ENCODE assay signal across 21 cellular contexts in genomic region chr11:122632178-122632824, GRCh38. TPM values are rescaled to one million over a fixed set of nuclear protein-coding genes. Genes with fewer than 3 reads are reported as not detected.
DNase-seq lines count a peak whose midpoint lies in the region; ATAC-seq and TF ChIP-seq lines count a peak whose summit lies in the region.
"Had no signal": no experiment of that assay in that cellular context is flagged by ENCODE, and none has a peak within 500 bp of the region (broad histone marks: within the 10 kb centered on the region; RNA-seq: fewer than 3 reads in every experiment).

No MANE protein-coding gene starts in this region.

- H3K9me3 ChIP-seq in RWPE2 (ENCODE audit: severe bottlenecking) (no peaks in the 10 kb centered on the region), mesenchymal stem cell (ENCODE audit: control insufficient read depth, low read length) (no peaks in the 10 kb centered on the region)
- H3K9me3 ChIP-seq: colonic mucosa had no signal

- no peaks in the 10 kb centered on the region for H4K20me1 ChIP-seq in GM23338 (replicated peaks; ENCODE audit: insufficient read depth)

- H3K23ac ChIP-seq in mesenchymal stem cell (ENCODE audit: low read length in 2 of 2) = no peak overlapping the region

- H4K8ac ChIP-seq in mesenchymal stem cell (ENCODE audit: low read length) = no peak overlapping the region

- peaks cover 4% of the 10 kb centered on the region; the same call in 2 of the 3 replicates for H3K4me1 Mint-ChIP-seq in GM23338

- no peak overlapping the region for H2BK15ac ChIP-seq in mesenchymal stem cell (ENCODE audit: low read depth, poor library complexity, severe bottlenecking)

- H3K4me3 ChIP-seq in AG10803 (ENCODE audit: low read length) (no peak overlapping the region), GM23338 (no peak overlapping the region), RWPE2 (ENCODE audit: severe bottlenecking) (no peak overlapping the region), mesenchymal stem cell (ENCODE audit: insufficient read depth in 1 of 2, low read depth in 1 of 2, low read length in 2 of 2) (no peak overlapping the region)
- H3K4me3 ChIP-seq: colonic mucosa had no signal

- H2BK120ac ChIP-seq in mesenchymal stem cell (ENCODE audit: low read depth, low read length) = no peak overlapping the region

- no peak overlapping the region for H3K4me3 Mint-ChIP-seq in GM23338
- H3K4me3 Mint-ChIP-seq: activated T-helper 17 cell treated with anti-CD3 and anti-CD28 coated beads, Interleukin-2, amount 50 U/mL, for 72 hours; CD8-positive, alpha-beta memory T cell; endodermal cell; T-helper 17 cell had no signal

- no peaks in the 10 kb centered on the region for H3K79me2 ChIP-seq in GM23338 (replicated peaks; ENCODE audit: insufficient read depth)
- H3K79me2 ChIP-seq: parathyroid adenoma had no signal

- no peak overlapping the region for H3K27ac Mint-ChIP-seq in GM23338
- H3K27ac Mint-ChIP-seq: activated T-helper 17 cell treated with anti-CD3 and anti-CD28 coated beads, Interleukin-2, amount 50 U/mL, for 72 hours; CD8-positive, alpha-beta memory T cell; endodermal cell; T-helper 17 cell had no signal

- no peaks in the 10 kb centered on the region for H3K27me3 ChIP-seq in GM23338 (ENCODE audit: insufficient read depth)
- no peaks in the 10 kb centered on the region for H3K27me3 ChIP-seq in RWPE2 (ENCODE audit: insufficient read depth, poor library complexity, severe bottlenecking)
- H3K27me3 ChIP-seq in mesenchymal stem cell (ENCODE audit: control insufficient read depth in 1 of 2, insufficient read depth in 1 of 2, low read length in 2 of 2) = no peaks in the 10 kb centered on the region
- H3K27me3 ChIP-seq: brain microvascular endothelial cell, colonic mucosa had no signal

- no peak for ATAC-seq in GM23338
- ATAC-seq in RWPE2 (ENCODE audit: low read depth) = peak; percentile 80
- ATAC-seq: activated T-helper 17 cell treated with anti-CD3 and anti-CD28 coated beads, Interleukin-2, amount 50 U/mL, for 72 hours; left colon had no signal

- no peak overlapping the region for H3K4ac ChIP-seq in mesenchymal stem cell (ENCODE audit: low read depth in 1 of 2, low read length in 2 of 2)

- H2AK5ac ChIP-seq in mesenchymal stem cell (ENCODE audit: low read length, severe bottlenecking) = no peak overlapping the region

- TF ChIP-seq CTCF in AG10803 (conservative IDR thresholded peaks at IDR 0.05; ENCODE audit: low read length) (no peak), GM23338 (conservative IDR thresholded peaks at IDR 0.05; ENCODE audit: low read depth in 2 of 2) (no peak), RWPE2 (IDR thresholded peaks at IDR 0.05; ENCODE audit: poor library complexity, severe bottlenecking) (no peak)

- H3K27ac ChIP-seq in GM23338 (ENCODE audit: low read depth) (no peak overlapping the region), RWPE2 (ENCODE audit: poor library complexity, severe bottlenecking) (peak overlapping the region; percentile 80), mesenchymal stem cell (ENCODE audit: low read length, poor library complexity, severe bottlenecking) (no peak overlapping the region), substantia nigra (ENCODE audit: low read depth, low read length, poor library complexity, severe bottlenecking) (no peak overlapping the region)
- H3K27ac ChIP-seq: brain microvascular endothelial cell, colonic mucosa, parathyroid adenoma had no signal

- H3K9me3 Mint-ChIP-seq in GM23338 = no peaks in the 10 kb centered on the region
- H3K9me3 Mint-ChIP-seq: activated T-helper 17 cell treated with anti-CD3 and anti-CD28 coated beads, Interleukin-2, amount 50 U/mL, for 72 hours; CD8-positive, alpha-beta memory T cell; endodermal cell; naive thymus-derived CD8-positive, alpha-beta T cell had no signal

- H2AFZ ChIP-seq in GM23338 (peak overlapping the region; percentile 43; the same call in 1 of the 2 replicates), mesenchymal stem cell (ENCODE audit: low read depth, low read length) (no peak overlapping the region)
- H2AFZ ChIP-seq: parathyroid adenoma had no signal

- H2BK12ac ChIP-seq in mesenchymal stem cell (ENCODE audit: low read length in 2 of 2) = peak overlapping the region in 1 of 2 experiments; percentile 6

- H3F3A ChIP-seq in GM23338 (replicated peaks; ENCODE audit: low read depth) = no peaks in the 10 kb centered on the region

- H3K36me3 ChIP-seq in GM23338 (ENCODE audit: insufficient read depth) = no peaks in the 10 kb centered on the region
- H3K36me3 ChIP-seq in RWPE2 (ENCODE audit: low read depth) = no peaks in the 10 kb centered on the region
- no peaks in the 10 kb centered on the region for H3K36me3 ChIP-seq in mesenchymal stem cell (ENCODE audit: control insufficient read depth in 1 of 2, insufficient read depth in 2 of 2, low read depth in 1 of 2, low read length in 2 of 2)
- H3K36me3 ChIP-seq: brain microvascular endothelial cell, colonic mucosa had no signal

- H3K4me1 ChIP-seq in GM23338 (ENCODE audit: insufficient read depth) (no peaks in the 10 kb centered on the region; the same call in 1 of the 2 replicates), RWPE2 (ENCODE audit: insufficient read depth, poor library complexity, severe bottlenecking) (peaks cover 21% of the 10 kb centered on the region), mesenchymal stem cell (ENCODE audit: control insufficient read depth, insufficient read depth, low read depth, low read length) (peaks cover 3% of the 10 kb centered on the region)
- H3K4me1 ChIP-seq: colonic mucosa, parathyroid adenoma had no signal

- H3K27me3 Mint-ChIP-seq in GM23338 (ENCODE audit: insufficient read depth, low read depth, poor library complexity) = no peaks in the 10 kb centered on the region
- H3K27me3 Mint-ChIP-seq: naive thymus-derived CD8-positive, alpha-beta T cell had no signal

- no peak overlapping the region for H4K91ac ChIP-seq in mesenchymal stem cell (ENCODE audit: low read length)

- H3K79me1 ChIP-seq in mesenchymal stem cell (replicated peaks; ENCODE audit: low read length, poor library complexity, severe bottlenecking) = no peaks in the 10 kb centered on the region

- DNase-seq in AG10803 (ENCODE audit: low read depth) = peak; percentile 18
- DNase-seq in GM23338 (ENCODE audit: low spot score) = no peak
- DNase-seq in RWPE2 (ENCODE audit: low spot score) = no peak
- DNase-seq in mesenchymal stem cell = peak; percentile 46
- DNase-seq in globus pallidus (ENCODE audit: low spot score) = no peak
- DNase-seq in substantia nigra (lab: John Stamatoyannopoulos, UW) = no peak
- DNase-seq in DMS153 (lab: John Stamatoyannopoulos, UW) = no peak
- no peak for DNase-seq in activated CD4-positive, alpha-beta T cell treated with anti-CD3 and anti-CD28 coated beads, Interleukin-2, amount 50 U/mL, for 48 hours
- DNase-seq: activated CD4-positive, alpha-beta T cell treated with anti-CD3 and anti-CD28 coated beads for 48 hours; brain microvascular endothelial cell; colonic mucosa; endodermal cell; left colon; NCI-H146; NK-92 treated with Interleukin-12 subunit alpha and Interleukin-12 subunit beta, amount 100 ng/mL, for 24 hours; stimulated activated CD4-positive, alpha-beta T cell treated with anti-CD3 and anti-CD28 coated beads, Interleukin-15, amount 100 ng/mL, for 24 hours; T-helper 17 cell had no signal

- H2BK5ac ChIP-seq in mesenchymal stem cell (ENCODE audit: low read depth, low read length, poor library complexity, severe bottlenecking) = no peak overlapping the region

- no peak overlapping the region for H3K9ac ChIP-seq in mesenchymal stem cell (ENCODE audit: low read length)
- H3K9ac ChIP-seq: parathyroid adenoma had no signal

- no peak overlapping the region for H3K4me2 ChIP-seq in GM23338
- no peak overlapping the region for H3K4me2 ChIP-seq in mesenchymal stem cell (ENCODE audit: low read length, poor library complexity, severe bottlenecking)

- no peak overlapping the region for H3K18ac ChIP-seq in mesenchymal stem cell (ENCODE audit: low read depth in 1 of 2, low read length in 2 of 2)

- H3K9me2 ChIP-seq in GM23338 (ENCODE audit: insufficient read depth) = no peaks in the 10 kb centered on the region

- no peak overlapping the region for H3K14ac ChIP-seq in mesenchymal stem cell (ENCODE audit: low read length in 2 of 2)

- no peaks in the 10 kb centered on the region for H3K36me3 Mint-ChIP-seq in GM23338 (ENCODE audit: low read depth)
- H3K36me3 Mint-ChIP-seq: CD8-positive, alpha-beta memory T cell; naive thymus-derived CD8-positive, alpha-beta T cell had no signal

- 74% methylated on average over 10 of the region's 11 CpGs for WGBS in mesenchymal stem cell

TF ChIP-seq in GM23338, 12 proteins besides CTCF, POLR2A, EP300 and RAD21 (continues in another document):
- TF ChIP-seq JUNB (IDR thresholded peaks at IDR 0.05; ENCODE audit: unreplicated experiment) = no peak
- no peak for TF ChIP-seq ZNF114 (CRISPR knock-in tag; IDR thresholded peaks at IDR 0.05)
- TF ChIP-seq EZH2phosphoT487 (IDR thresholded peaks at IDR 0.05; ENCODE audit: unreplicated experiment) = no peak

RNA-seq across cellular contexts. Expression of gene UBASH3B, which starts 23.2 kb away (rescaled TPM):
- 12.0 and 17.2 TPM in 2 replicates for total RNA-seq in GM23338 (2014; rRNA removed; shearing (Covaris generic))
- polyA plus RNA-seq in GM23338 (2016; fragmentation: Nextera tagmentation; extraction: Ambion mirVana) = 2.1 and 2.6 TPM in 2 replicates
- 23.3 TPM for polyA plus RNA-seq in mesenchymal stem cell (2013, experiment 1 of 2)
- polyA plus RNA-seq in mesenchymal stem cell (2013, experiment 2 of 2) = 25.0 TPM

Comparison
In these comparisons a context has a peak if more than half of its experiments do, and no peak if none do; other contexts are left out.
1. DNase-seq: peak in AG10803 (single experiment) and mesenchymal stem cell (single experiment); none in GM23338 (single experiment), RWPE2 (single experiment), globus pallidus (single experiment), substantia nigra (0 of 49), DMS153 (single experiment) and activated CD4-positive, alpha-beta T cell treated with anti-CD3 and anti-CD28 coated beads, Interleukin-2, amount 50 U/mL, for 48 hours (0 of 2).